Comparison of ENCODE assay signal across 22 cellular contexts in the genomic region with DNA sequence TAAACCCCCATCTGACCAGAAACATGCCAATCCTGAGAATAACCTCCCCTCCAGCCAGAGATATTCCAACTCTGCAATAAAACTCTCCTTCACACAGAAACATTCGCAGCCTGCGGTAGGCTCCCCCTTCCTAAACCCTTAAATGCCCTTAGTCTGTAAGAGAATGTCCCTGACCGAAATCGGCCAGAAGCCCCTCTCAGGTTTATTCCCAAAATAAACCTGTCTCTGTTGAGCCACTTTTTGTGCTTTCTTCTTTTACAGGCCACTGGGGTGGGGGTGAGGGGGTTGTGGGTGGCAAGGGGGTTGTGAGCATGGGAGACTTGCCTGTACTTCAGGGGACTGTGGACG. TPM values are rescaled to one million over a fixed set of nuclear protein-coding genes. Genes with fewer than 3 reads are reported as not detected.
"Had no signal": no experiment of that assay in that cellular context is flagged by ENCODE, and none has a peak within 500 bp of the region (broad histone marks: within the 10 kb centered on the region; RNA-seq: fewer than 3 reads in every experiment).

No MANE protein-coding gene starts in this region.

- H3K36me3 Mint-ChIP-seq: naive B cell, neural progenitor cell had no signal

- H3K27me3 Mint-ChIP-seq: stimulated activated naive CD8-positive, alpha-beta T cell treated with anti-CD3 and anti-CD28 coated beads, Interleukin-15, Interleukin-2, amounts not matched to agents 100 ng/mL and 50 ng/mL, for 24 hours had no signal

- H3K27ac Mint-ChIP-seq: endodermal cell; neural progenitor cell; stimulated activated memory B cell treated with anti-CD40 and anti-IgM and Interleukin-4, amounts not matched to agents 10 μg/mL and 1 μg/mL and 100 μg/mL, for 72 hours; stimulated activated naive CD8-positive, alpha-beta T cell treated with anti-CD3 and anti-CD28 coated beads, Interleukin-15, Interleukin-2, amounts not matched to agents 100 ng/mL and 50 ng/mL, for 24 hours had no signal

- H3K9me3 Mint-ChIP-seq: naive B cell; neural progenitor cell; stimulated activated memory B cell treated with anti-CD40 and anti-IgM and Interleukin-4, amounts not matched to agents 10 μg/mL and 1 μg/mL and 100 μg/mL, for 72 hours; stimulated activated naive CD8-positive, alpha-beta T cell treated with anti-CD3 and anti-CD28 coated beads, Interleukin-15, Interleukin-2, amounts not matched to agents 100 ng/mL and 50 ng/mL, for 24 hours had no signal

- H3K4me3 ChIP-seq: coronary artery, hepatocyte, neural progenitor cell, ovary, right atrium auricular region, smooth muscle cell, testis, tibial nerve, upper lobe of right lung, vagina had no signal

- ATAC-seq: left colon; left ventricle myocardium superior; stimulated activated memory B cell treated with anti-CD40 and anti-IgM and Interleukin-4, amounts not matched to agents 10 μg/mL and 1 μg/mL and 100 μg/mL, for 72 hours; upper lobe of right lung had no signal

- H3K27me3 ChIP-seq: hepatocyte, neural progenitor cell, ovary, right atrium auricular region, testis, upper lobe of right lung, vagina had no signal

- H3K4me1 Mint-ChIP-seq: endodermal cell, neural progenitor cell had no signal

- H3K9ac ChIP-seq: neural progenitor cell had no signal

- H3K4me2 ChIP-seq: hepatocyte, neural progenitor cell, smooth muscle cell had no signal

- H2AFZ ChIP-seq: hepatocyte, neural progenitor cell had no signal

- H3K27ac ChIP-seq: coronary artery, hepatocyte, neural progenitor cell, ovary, right atrium auricular region, testis, tibial nerve, upper lobe of right lung, vagina had no signal

- H3K9me3 ChIP-seq: ovary, right atrium auricular region, testis, tibial nerve, upper lobe of right lung, vagina had no signal

- H3K36me3 ChIP-seq: neural progenitor cell, ovary, right atrium auricular region, upper lobe of right lung, vagina had no signal

- DNase-seq: effector CD4-positive, alpha-beta T cell; endodermal cell; foreskin melanocyte; mesendoderm; naive B cell; nucleus accumbens; stimulated activated CD4-positive, alpha-beta T cell treated with anti-CD3 and anti-CD28 coated beads, Interleukin-4, amount 100 ng/mL, for 24 hours; testis had no signal

- H3K4me3 Mint-ChIP-seq: endodermal cell; neural progenitor cell; stimulated activated memory B cell treated with anti-CD40 and anti-IgM and Interleukin-4, amounts not matched to agents 10 μg/mL and 1 μg/mL and 100 μg/mL, for 72 hours; stimulated activated naive CD8-positive, alpha-beta T cell treated with anti-CD3 and anti-CD28 coated beads, Interleukin-15, Interleukin-2, amounts not matched to agents 100 ng/mL and 50 ng/mL, for 24 hours had no signal

RNA-seq across cellular contexts. Expression of a gene that starts 35.0 kb away (rescaled TPM):
- total RNA-seq: smooth muscle cell had no signal
- polyA plus RNA-seq: smooth muscle cell had no signal

RNA-seq across cellular contexts. Expression of a gene that starts 41.6 kb away (rescaled TPM):
- total RNA-seq: kidney epithelial cell, left ventricle myocardium superior, right atrium auricular region, smooth muscle cell had no signal
